Comparison of ENCODE assay signal across 25 cellular contexts in the genomic region with DNA sequence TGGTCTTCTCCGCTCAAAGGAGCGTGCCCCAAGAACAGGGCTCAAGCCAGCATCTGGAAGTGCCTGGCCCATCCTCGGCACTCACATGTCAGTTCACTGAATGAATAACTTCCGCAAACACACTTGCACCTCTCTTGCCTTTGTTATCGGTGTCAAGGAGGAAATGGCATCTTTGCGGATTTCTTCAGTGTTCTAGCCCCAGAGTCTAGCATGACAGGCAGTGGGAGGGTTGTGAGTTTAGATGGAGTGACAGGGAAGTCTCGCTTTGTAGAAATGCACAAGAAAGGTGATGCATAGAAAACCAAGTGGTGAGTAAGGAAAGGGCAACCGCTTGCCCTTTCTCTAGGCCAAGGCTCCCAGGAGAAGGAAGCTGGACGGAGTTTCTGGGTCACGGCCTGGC. TPM values are rescaled to one million over a fixed set of nuclear protein-coding genes. Genes with fewer than 3 reads are reported as not detected.
"Had no signal": no experiment of that assay in that cellular context is flagged by ENCODE, and none has a peak within 500 bp of the region (broad histone marks: within the 10 kb centered on the region; RNA-seq: fewer than 3 reads in every experiment).

No MANE protein-coding gene starts in this region.

- H3K4me1 Mint-ChIP-seq: naive thymus-derived CD8-positive, alpha-beta T cell had no signal

- H3K4me3 ChIP-seq: coronary artery, heart left ventricle, neural progenitor cell, pancreas, stomach had no signal

- H3K27ac ChIP-seq: coronary artery, heart left ventricle, neural progenitor cell, stomach had no signal

- H3K4me3 Mint-ChIP-seq: naive thymus-derived CD8-positive, alpha-beta T cell; neural progenitor cell had no signal

- H3K36me3 ChIP-seq: heart left ventricle, neural progenitor cell, pancreas, stomach had no signal

- DNase-seq: effector CD4-positive, alpha-beta T cell; foreskin melanocyte; heart left ventricle; hippocampal formation; mammary epithelial cell; naive thymus-derived CD8-positive, alpha-beta T cell; occipital lobe; pancreas; right cardiac atrium; small intestine; stimulated activated CD4-positive, alpha-beta T cell treated with anti-CD3 and anti-CD28 coated beads, Interleukin-12 subunit alpha, Interleukin-12 subunit beta, amount 100 ng/mL, for 4 hours; stomach; substantia nigra; trophoblast cell had no signal

- FAIRE-seq: islet of Langerhans, pancreas, small intestine had no signal

- H3K27ac Mint-ChIP-seq: neural progenitor cell, progenitor cell of endocrine pancreas had no signal

- H3K27me3 Mint-ChIP-seq: naive thymus-derived CD8-positive, alpha-beta T cell; progenitor cell of endocrine pancreas had no signal

- H3K27me3 ChIP-seq: neural progenitor cell had no signal

- H3K4me1 ChIP-seq: heart left ventricle, neural progenitor cell, pancreas, stomach had no signal

- H3K36me3 Mint-ChIP-seq: naive thymus-derived CD8-positive, alpha-beta T cell; neural progenitor cell had no signal

- H3K9me3 ChIP-seq: pancreas had no signal

RNA-seq across cellular contexts. Expression of gene OPN1LW, which starts 29.0 kb away (rescaled TPM):
- total RNA-seq: heart left ventricle; left lobe of liver; lower leg skin; mammary epithelial cell; mesenteric fat pad; mononuclear cell; naive thymus-derived CD8-positive, alpha-beta T cell; occipital lobe; pancreas; progenitor cell of endocrine pancreas; right cardiac atrium; stomach; urinary bladder had no signal
- polyA plus RNA-seq: esophagus; heart left ventricle; mammary epithelial cell; naive thymus-derived CD8-positive, alpha-beta T cell; pancreas; right cardiac atrium; small intestine; stomach; thymus; urinary bladder had no signal
